28 cellular contexts compared by ENCODE assay signal in genomic region chr2:140154711-140155110, GRCh38.
"Had no signal": no experiment of that assay in that cellular context is flagged by ENCODE, and none has a peak within 500 bp of the region (broad histone marks: within the 10 kb centered on the region; RNA-seq: fewer than 3 reads in every experiment).

No MANE protein-coding gene starts in this region.

- H3K4me3 ChIP-seq: adrenal gland, ascending aorta, breast epithelium, dorsolateral prefrontal cortex, gastroesophageal sphincter, hepatocyte, psoas muscle, sigmoid colon, smooth muscle cell, stomach, thyroid gland, upper lobe of left lung had no signal

- DNase-seq: activated CD4-positive, alpha-beta T cell treated with anti-CD3 and anti-CD28 coated beads for 48 hours; activated CD4-positive, alpha-beta T cell treated with anti-CD3 and anti-CD28 coated beads, Interleukin-2, amount 50 U/mL, for 48 hours; activated CD8-positive, alpha-beta memory T cell treated with anti-CD3 and anti-CD28 coated beads for 24 hours; activated effector memory CD4-positive, alpha-beta T cell treated with Interleukin-2 at 50 U/mL for 16 hours; activated naive CD4-positive, alpha-beta T cell treated with Interleukin-2 at 50 U/mL for 16 hours; adrenal gland; central memory CD4-positive, alpha-beta T cell; dorsolateral prefrontal cortex; effector memory CD4-positive, alpha-beta T cell; islet precursor cell; left cardiac atrium; left ventricle myocardium superior; naive thymus-derived CD8-positive, alpha-beta T cell; nucleus accumbens; psoas muscle; sigmoid colon; stimulated activated CD4-positive, alpha-beta T cell treated with anti-CD3 and anti-CD28 coated beads, Interleukin-1b, Interleukin-23, amount 100 ng/mL, for 48 hours; stimulated activated naive B cell treated with anti-CD40 and anti-IgM and Interleukin-4, amounts not matched to agents 10 μg/mL and 1 μg/mL and 100 μg/mL, for 72 hours; stomach; T-helper 9 cell; thyroid gland; upper lobe of left lung; WERI-Rb-1 had no signal
